Comparison of ENCODE assay signal across 11 cellular contexts in the genomic region with DNA sequence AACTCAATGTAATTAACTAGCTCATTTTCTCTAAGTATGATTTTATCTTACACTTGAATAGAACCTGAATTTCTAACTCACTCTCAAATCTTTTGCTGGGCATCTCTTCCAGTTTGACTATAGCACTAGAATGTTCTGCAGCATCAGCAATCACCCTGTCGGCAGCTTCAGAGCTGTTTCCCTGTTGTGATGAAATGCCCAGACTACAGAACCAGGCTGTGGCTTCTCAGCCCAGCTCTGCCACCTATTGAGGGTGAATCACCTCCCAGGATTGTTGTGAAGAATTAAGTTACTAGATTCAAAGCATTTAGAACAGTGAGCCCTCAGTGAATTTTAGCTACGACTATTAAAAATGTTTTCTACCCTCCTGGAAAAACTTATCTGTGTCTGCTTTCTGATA.
A peak's percentile ranks its signal among the peaks of the same experiment; 100 is the strongest.
DNase-seq lines count a peak whose midpoint lies in the region; ATAC-seq and TF ChIP-seq lines count a peak whose summit lies in the region.
"Had no signal": no experiment of that assay in that cellular context is flagged by ENCODE, and none has a peak within 500 bp of the region (broad histone marks: within the 10 kb centered on the region; RNA-seq: fewer than 3 reads in every experiment).

No MANE protein-coding gene starts in this region.

- no peaks in the 10 kb centered on the region for H3K27me3 ChIP-seq in SK-N-SH (ENCODE audit: insufficient read depth)
- no peaks in the 10 kb centered on the region for H3K27me3 ChIP-seq in foreskin keratinocyte
- no peaks in the 10 kb centered on the region for H3K27me3 ChIP-seq in psoas muscle (ENCODE audit: insufficient read depth in 3 of 3, low read length in 2 of 3)
- no peaks in the 10 kb centered on the region for H3K27me3 ChIP-seq in upper lobe of right lung
- H3K27me3 ChIP-seq: right atrium auricular region had no signal

- H3K27ac Mint-ChIP-seq in activated naive CD8-positive, alpha-beta T cell, result peak overlapping the region; percentile 30
- H3K27ac Mint-ChIP-seq in activated naive CD8-positive, alpha-beta T cell treated with anti-CD3 and anti-CD28 coated beads, Interleukin-2, amount 50 U/mL, for 24 hours, result no peak overlapping the region
- H3K27ac Mint-ChIP-seq: CD4-positive, alpha-beta T cell had no signal

- H3K4me1 ChIP-seq in SK-N-SH (ENCODE audit: control insufficient read depth in 1 of 2, insufficient read depth in 2 of 2, low read depth in 1 of 2, low read length in 1 of 2) (peaks cover 9 to 34% of the 10 kb centered on the region in 2 experiments; a peak in 3 of 4 replicates), foreskin keratinocyte (peaks cover 11% of the 10 kb centered on the region), psoas muscle (no peaks in the 10 kb centered on the region), upper lobe of right lung (peaks cover 4% of the 10 kb centered on the region)

- no peak overlapping the region for H3K4me3 ChIP-seq in SK-N-SH (ENCODE audit: low read depth in 2 of 2, low read length in 1 of 2)
- no peak overlapping the region for H3K4me3 ChIP-seq in psoas muscle
- no peak overlapping the region for H3K4me3 ChIP-seq in upper lobe of right lung
- H3K4me3 ChIP-seq: right atrium auricular region had no signal

- WGBS in SK-N-SH (ENCODE audit: low lambda C conversion rate), result 49% methylated on average over 2 of the region's 2 CpGs
- WGBS in psoas muscle, 3 donors, result 52 to 69% (median 60%) methylated on average over 2 of the region's 2 CpGs

- TF ChIP-seq CTCF in SK-N-SH (IDR thresholded peaks at IDR 0.05) (no peak), foreskin keratinocyte (conservative IDR thresholded peaks at IDR 0.05) (peak; percentile 52), psoas muscle (IDR thresholded peaks at IDR 0.05) (no peak), upper lobe of right lung (IDR thresholded peaks at IDR 0.05) (no peak)

- no peaks in the 10 kb centered on the region for H3K27me3 Mint-ChIP-seq in activated naive CD8-positive, alpha-beta T cell
- no peaks in the 10 kb centered on the region for H3K27me3 Mint-ChIP-seq in activated naive CD8-positive, alpha-beta T cell treated with anti-CD3 and anti-CD28 coated beads, Interleukin-2, amount 50 U/mL, for 24 hours
- H3K27me3 Mint-ChIP-seq: CD4-positive, alpha-beta T cell; stimulated activated memory B cell treated with anti-CD40 and anti-IgM and Interleukin-4, amounts not matched to agents 10 μg/mL and 1 μg/mL and 100 μg/mL, for 72 hours had no signal

- POLR2A ChIA-PET in SK-N-SH (lab: Yijun Ruan, JAX), result no interaction called here

- no peaks in the 10 kb centered on the region for H3K9me3 Mint-ChIP-seq in activated naive CD8-positive, alpha-beta T cell (ENCODE audit: low read depth)
- H3K9me3 Mint-ChIP-seq in activated naive CD8-positive, alpha-beta T cell treated with anti-CD3 and anti-CD28 coated beads, Interleukin-2, amount 50 U/mL, for 24 hours, result no peaks in the 10 kb centered on the region
- H3K9me3 Mint-ChIP-seq: CD4-positive, alpha-beta T cell; stimulated activated memory B cell treated with anti-CD40 and anti-IgM and Interleukin-4, amounts not matched to agents 10 μg/mL and 1 μg/mL and 100 μg/mL, for 72 hours had no signal

- H3K9me3 ChIP-seq in SK-N-SH, result no peaks in the 10 kb centered on the region
- no peaks in the 10 kb centered on the region for H3K9me3 ChIP-seq in psoas muscle
- no peaks in the 10 kb centered on the region for H3K9me3 ChIP-seq in upper lobe of right lung
- H3K9me3 ChIP-seq: right atrium auricular region had no signal

- no peak overlapping the region for H3K9ac ChIP-seq in SK-N-SH

- H3F3A ChIP-seq in SK-N-SH (replicated peaks; ENCODE audit: insufficient read depth), result no peaks in the 10 kb centered on the region

- no peak for ATAC-seq in activated naive CD8-positive, alpha-beta T cell treated with anti-CD3 and anti-CD28 coated beads, Interleukin-2, amount 50 U/mL, for 24 hours
- ATAC-seq in foreskin keratinocyte, result peak; percentile 65
- no peak for ATAC-seq in GM19452 (IDR thresholded peaks at IDR 0.05; ENCODE audit: unreplicated experiment)
- no peak for ATAC-seq in psoas muscle
- no peak for ATAC-seq in upper lobe of right lung
- ATAC-seq: stimulated activated memory B cell treated with anti-CD40 and anti-IgM and Interleukin-4, amounts not matched to agents 10 μg/mL and 1 μg/mL and 100 μg/mL, for 72 hours had no signal

- intact Hi-C loops in psoas muscle (cut with DNase I), result no loop called here
- intact Hi-C loops in upper lobe of right lung (cut with DNase I), result no loop called here

- TF ChIP-seq EP300 in SK-N-SH (IDR thresholded peaks at IDR 0.05; ENCODE audit: borderline replicate concordance in 1 of 2, low read depth in 1 of 2, low read length in 1 of 2), result no peak

- no peaks in the 10 kb centered on the region for H3K36me3 Mint-ChIP-seq in activated naive CD8-positive, alpha-beta T cell
- H3K36me3 Mint-ChIP-seq in activated naive CD8-positive, alpha-beta T cell treated with anti-CD3 and anti-CD28 coated beads, Interleukin-2, amount 50 U/mL, for 24 hours (ENCODE audit: low read depth), result no peaks in the 10 kb centered on the region
- H3K36me3 Mint-ChIP-seq: stimulated activated memory B cell treated with anti-CD40 and anti-IgM and Interleukin-4, amounts not matched to agents 10 μg/mL and 1 μg/mL and 100 μg/mL, for 72 hours had no signal

- H3K27ac ChIP-seq in SK-N-SH (ENCODE audit: low read depth in 2 of 2, low read length in 1 of 2) (peak overlapping the region; percentile 35 to 50; a peak in 2 of 4 replicates), foreskin keratinocyte (no peak overlapping the region), psoas muscle (no peak overlapping the region), upper lobe of right lung (no peak overlapping the region)
- H3K27ac ChIP-seq: right atrium auricular region had no signal

- H3K9me2 ChIP-seq in SK-N-SH, result no peaks in the 10 kb centered on the region

- H3K4me2 ChIP-seq in SK-N-SH, result no peak overlapping the region

- no peaks in the 10 kb centered on the region for H4K20me1 ChIP-seq in SK-N-SH (ENCODE audit: insufficient read depth)

- CTCF ChIA-PET in SK-N-SH (lab: Yijun Ruan, JAX), result interaction anchor here (0.6 to 2.0 kb wide), 4 partner anchors 12 to 53 kb away, joined by 3 to 8 read pairs (median 4); no protein-coding TSS in a partner anchor

- H2AFZ ChIP-seq in SK-N-SH (ENCODE audit: low read depth), result no peak overlapping the region

- H3K4me1 Mint-ChIP-seq in activated naive CD8-positive, alpha-beta T cell (ENCODE audit: low read depth), result peaks cover 61% of the 10 kb centered on the region
- H3K4me1 Mint-ChIP-seq in activated naive CD8-positive, alpha-beta T cell treated with anti-CD3 and anti-CD28 coated beads, Interleukin-2, amount 50 U/mL, for 24 hours, result peaks cover 82% of the 10 kb centered on the region

- DNase-seq in activated naive CD8-positive, alpha-beta T cell treated with anti-CD3 and anti-CD28 coated beads, Interleukin-2, amount 50 U/mL, for 24 hours, result no peak
- DNase-seq in SK-N-SH (peak; percentile 34), foreskin keratinocyte (peak; percentile 50 to 75), smooth muscle cell of the brain vasculature (ENCODE audit: low read depth, low spot score) (peak; percentile 52), psoas muscle (no peak), upper lobe of right lung (no peak)

- peak; percentile 53 for TF ChIP-seq RAD21 in SK-N-SH (IDR thresholded peaks at IDR 0.05; ENCODE audit: low read length)

- no peaks in the 10 kb centered on the region for H3K36me3 ChIP-seq in SK-N-SH (replicated peaks in 1 of 2; ENCODE audit: control insufficient read depth in 1 of 2, insufficient read depth in 2 of 2, low read length in 1 of 2)
- H3K36me3 ChIP-seq in psoas muscle (ENCODE audit: insufficient read depth in 1 of 2, low read depth in 1 of 2), result no peaks in the 10 kb centered on the region
- no peaks in the 10 kb centered on the region for H3K36me3 ChIP-seq in upper lobe of right lung
- H3K36me3 ChIP-seq: right atrium auricular region had no signal

- no peak overlapping the region for H3K4me3 Mint-ChIP-seq in activated naive CD8-positive, alpha-beta T cell
- H3K4me3 Mint-ChIP-seq in activated naive CD8-positive, alpha-beta T cell treated with anti-CD3 and anti-CD28 coated beads, Interleukin-2, amount 50 U/mL, for 24 hours, result no peak overlapping the region
- H3K4me3 Mint-ChIP-seq: CD4-positive, alpha-beta T cell; stimulated activated memory B cell treated with anti-CD40 and anti-IgM and Interleukin-4, amounts not matched to agents 10 μg/mL and 1 μg/mL and 100 μg/mL, for 72 hours had no signal

- H3K79me2 ChIP-seq in SK-N-SH (ENCODE audit: insufficient read depth), result no peaks in the 10 kb centered on the region

TF ChIP-seq in SK-N-SH, 30 proteins besides CTCF, POLR2A, EP300 and RAD21 (continues in another document):
- TF ChIP-seq EZH2phosphoT487 (IDR thresholded peaks at IDR 0.05; ENCODE audit: borderline replicate concordance, low read depth), result no peak
- TF ChIP-seq ZBTB33 (IDR thresholded peaks at IDR 0.05; ENCODE audit: borderline replicate concordance, low read depth), result no peak
- no peak for TF ChIP-seq IRF3 (IDR thresholded peaks at IDR 0.05; ENCODE audit: low read depth, low read length)
- no peak for TF ChIP-seq TAF1 (IDR thresholded peaks at IDR 0.05; ENCODE audit: borderline replicate concordance, low read depth, low read length)
- no peak for TF ChIP-seq FOXJ3 (CRISPR knock-in tag; IDR thresholded peaks at IDR 0.05)
- no peak for TF ChIP-seq YY1 (IDR thresholded peaks at IDR 0.05; ENCODE audit: low read depth)
- no peak for TF ChIP-seq SMC3 (IDR thresholded peaks at IDR 0.05; ENCODE audit: low read depth, low read length)

Comparison
In these comparisons a context has a peak if more than half of its experiments do, and no peak if none do; other contexts are left out.
1. DNase-seq: peak in SK-N-SH (single experiment), foreskin keratinocyte (2 of 2) and smooth muscle cell of the brain vasculature (single experiment); none in activated naive CD8-positive, alpha-beta T cell treated with anti-CD3 and anti-CD28 coated beads, Interleukin-2, amount 50 U/mL, for 24 hours (single experiment), psoas muscle (0 of 2) and upper lobe of right lung (single experiment).
2. H3K27ac ChIP-seq: peak in SK-N-SH (2 of 2); none in foreskin keratinocyte (single experiment), psoas muscle (single experiment) and upper lobe of right lung (single experiment).